In genomic region chr18:13500891-13501887, GRCh38 we compare ENCODE assay signal across 1 cellular context.
TF ChIP-seq lines count a peak whose summit lies in the region.

No MANE protein-coding gene starts in this region.

TF ChIP-seq in IMR-90, 13 proteins besides CTCF, POLR2A, EP300 and RAD21 (continued from another document):
- no peak for TF ChIP-seq BHLHE40 (IDR thresholded peaks at IDR 0.05; ENCODE audit: low read depth, low read length)
- no peak for TF ChIP-seq RFX5 (IDR thresholded peaks at IDR 0.05; ENCODE audit: low read depth, low read length)
- no peak for TF ChIP-seq SMC3 (IDR thresholded peaks at IDR 0.05; ENCODE audit: low read depth, low read length)
- TF ChIP-seq NFE2L2 (IDR thresholded peaks at IDR 0.05; ENCODE audit: low read depth, low read length): no peak
- no peak for TF ChIP-seq FOS (IDR thresholded peaks at IDR 0.05; ENCODE audit: low read depth, low read length)
- no peak for TF ChIP-seq USF2 (IDR thresholded peaks at IDR 0.05; ENCODE audit: low read depth, low read length)
- TF ChIP-seq MAFK (IDR thresholded peaks at IDR 0.05; ENCODE audit: low read depth, low read length): no peak
- no peak for TF ChIP-seq ELK1 (IDR thresholded peaks at IDR 0.05; ENCODE audit: borderline replicate concordance, low read depth, low read length)
- no peak for TF ChIP-seq MAZ (IDR thresholded peaks at IDR 0.05; ENCODE audit: borderline replicate concordance, low read depth, low read length)
TF ChIP-seq in IMR-90: peak in this region for 0.
